Comparison of ENCODE assay signal across 9 cellular contexts in genomic region chr4:52711834-52712171, GRCh38. TPM values are rescaled to one million over a fixed set of nuclear protein-coding genes. Genes with fewer than 3 reads are reported as not detected.
DNase-seq lines count a peak whose midpoint lies in the region; ATAC-seq, FAIRE-seq and TF ChIP-seq lines count a peak whose summit lies in the region.
"Had no signal": no experiment of that assay in that cellular context is flagged by ENCODE, and none has a peak within 500 bp of the region (broad histone marks: within the 10 kb centered on the region; RNA-seq: fewer than 3 reads in every experiment).

No MANE protein-coding gene starts in this region.

- peak overlapping the region; percentile 98 for H2AFZ ChIP-seq in endothelial cell of umbilical vein (ENCODE audit: low read depth, low read length)

- peaks cover 30% of the 10 kb centered on the region for H3K36me3 ChIP-seq in ES-I3 (ENCODE audit: insufficient read depth, low read length)
- peaks cover 3 to 10% of the 10 kb centered on the region in 2 experiments for H3K36me3 ChIP-seq in endothelial cell of umbilical vein (ENCODE audit: control insufficient read depth in 2 of 2, extremely low read depth in 1 of 2, insufficient read depth in 2 of 2, low read length in 2 of 2)

- H3K4me2 ChIP-seq in endothelial cell of umbilical vein (ENCODE audit: insufficient read depth, low read length), result peak overlapping the region; percentile 78

- TSS peak; percentile 48 for BruUV-seq in endothelial cell of umbilical vein (replicated peaks; lab: Mats Ljungman, UMichigan)

- H3K27ac ChIP-seq in endothelial cell of umbilical vein (ENCODE audit: insufficient read depth, low read depth, low read length), result no peak overlapping the region
- peak overlapping the region in 7 of 21 experiments; percentile 11 to 96 (median 71) for H3K27ac ChIP-seq in skin epidermis

- POLR2A ChIA-PET in endothelial cell of umbilical vein (lab: Charles Lee), result interaction anchor here (0.5 to 2.4 kb wide), 6 partner anchors 11 to 124 kb away, joined by 3 to 30 read pairs (median 3); partner anchors contain the start of gene USP46

- intact Hi-C loops in endothelial cell of umbilical vein (cut with micrococcal nuclease), result loop anchor here (1.0 to 10.0 kb wide), 9 partner anchors 10 to 1520 kb away; partner anchors contain the start of gene RASL11B

- no peak for TF ChIP-seq POLR2A in NB4 (IDR thresholded peaks at IDR 0.05; ENCODE audit: extremely low read depth, insufficient read length)
- no peak for TF ChIP-seq POLR2A in endothelial cell of umbilical vein (IDR thresholded peaks at IDR 0.05; ENCODE audit: low read depth, low read length)

- H3K79me2 ChIP-seq in endothelial cell of umbilical vein (ENCODE audit: control insufficient read depth, insufficient read depth, low read length), result peaks cover 32% of the 10 kb centered on the region

- peak overlapping the region; percentile 74 for H3K9ac ChIP-seq in ES-I3 (ENCODE audit: low read depth, low read length)
- H3K9ac ChIP-seq in endothelial cell of umbilical vein (replicated peaks; ENCODE audit: extremely low read depth, insufficient read depth, low read length), result no peak overlapping the region

- peaks cover 0 to 5% of the 10 kb centered on the region in 2 experiments for H3K27me3 ChIP-seq in endothelial cell of umbilical vein (ENCODE audit: control insufficient read depth in 2 of 2, insufficient read depth in 2 of 2, low read length in 2 of 2)

- ATAC-seq in GM21723 (IDR thresholded peaks at IDR 0.05; ENCODE audit: unreplicated experiment), result peak; percentile 4

- CTCF ChIA-PET in endothelial cell of umbilical vein (lab: Charles Lee), result interaction anchor here (0.6 to 2.6 kb wide), 13 partner anchors 11 to 1522 kb away, joined by 3 to 20 read pairs (median 4); partner anchors contain the start of gene USP46

- dilution Hi-C loops in endothelial cell of umbilical vein (cut with MboI; ENCODE audit: extremely low pct_ligation_motif_present, low sequenced_read_pairs), result no loop called here

- FAIRE-seq in endothelial cell of umbilical vein (lab: Jason Lieb, UNC) (no peak), urothelium cell line (lab: Jason Lieb, UNC) (no peak)

- no peaks in the 10 kb centered on the region for H4K20me1 ChIP-seq in endothelial cell of umbilical vein (replicated peaks; ENCODE audit: control insufficient read depth, extremely low read depth, insufficient read depth, low read length)

- H3K4me1 ChIP-seq in ES-I3 (ENCODE audit: insufficient read depth, low read length), result peaks cover 19% of the 10 kb centered on the region
- H3K4me1 ChIP-seq in endothelial cell of umbilical vein (ENCODE audit: control insufficient read depth, extremely low read depth, insufficient read depth, low read length), result peaks cover 30% of the 10 kb centered on the region

- TF ChIP-seq CTCF in NB4 (IDR thresholded peaks at IDR 0.05; ENCODE audit: low read depth, low read length), result no peak
- no peak for TF ChIP-seq CTCF in endothelial cell of umbilical vein (IDR thresholded peaks at IDR 0.05; ENCODE audit: extremely low read depth in 1 of 2, insufficient read depth in 1 of 2, low read depth in 1 of 2, low read length in 2 of 2)

- DNase-seq in NB4 (ENCODE audit: low read depth), result no peak
- DNase-seq in endothelial cell of umbilical vein (ENCODE audit: low read depth, low spot score), result no peak
- no peak for DNase-seq in RKO (ENCODE audit: low spot score)
- no peak for DNase-seq in stimulated activated naive CD4-positive, alpha-beta T cell (lab: John Stamatoyannopoulos, UW)
- no peak for DNase-seq in urothelium cell line (ENCODE audit: low spot score)

- H3K4me3 ChIP-seq in NB4 (ENCODE audit: low read depth, low read length) (peak overlapping the region; percentile 49), endothelial cell of umbilical vein (replicated peaks in 1 of 3; ENCODE audit: insufficient read depth in 1 of 3, low read depth in 1 of 3, low read length in 3 of 3) (peak overlapping the region in 1 of 3 experiments; percentile 27), skin epidermis (peak overlapping the region in 5 of 7 experiments; percentile 61 to 96 (median 76))

- H3K9me3 ChIP-seq in ES-I3 (ENCODE audit: control insufficient read depth, insufficient read depth, low read length) (no peaks in the 10 kb centered on the region), endothelial cell of umbilical vein (replicated peaks; ENCODE audit: control insufficient read depth, insufficient read depth, low read length) (no peaks in the 10 kb centered on the region)

- H3K9me1 ChIP-seq in endothelial cell of umbilical vein (replicated peaks; ENCODE audit: control insufficient read depth, extremely low read depth, insufficient read depth, low read length), result no peaks in the 10 kb centered on the region

TF ChIP-seq in endothelial cell of umbilical vein, 7 proteins besides CTCF, POLR2A, EP300 and RAD21:
- TF ChIP-seq POLR2AphosphoS5 (IDR thresholded peaks at IDR 0.05; ENCODE audit: insufficient read depth, low read depth, low read length) (no peak), MYC (IDR thresholded peaks at IDR 0.05; ENCODE audit: low read depth, low read length) (no peak), MAX (IDR thresholded peaks at IDR 0.05; ENCODE audit: insufficient read depth, insufficient read length) (no peak), EZH2 (IDR thresholded peaks at IDR 0.05; ENCODE audit: borderline replicate concordance, low read depth, low read length, severe bottlenecking) (no peak)

RNA-seq across cellular contexts. Expression of gene ERVMER34-1, which starts 39.4 kb away (rescaled TPM):
- total RNA-seq in endothelial cell of umbilical vein, result not detected in 2 replicates
- 0.03 TPM in 2 replicates for polyA plus RNA-seq in endothelial cell of umbilical vein
- 0.04 and 0.05 TPM in 2 replicates for polyA plus RNA-seq in endothelial cell of umbilical vein (2011; cell fraction: cytosol; rRNA removed)
- 0.08 TPM in 1 of 2 replicates, not detected in the other for polyA plus RNA-seq in endothelial cell of umbilical vein (2011; cell fraction: nucleus; rRNA removed)
- polyA plus RNA-seq in endothelial cell of umbilical vein (2012), result 0.14 TPM in 1 of 2 replicates, not detected in the other
- 0.13 TPM in 1 of 2 replicates, not detected in the other for polyA minus RNA-seq in endothelial cell of umbilical vein
- polyA minus RNA-seq in endothelial cell of umbilical vein (2011; cell fraction: cytosol; rRNA and poly(A)+ RNA removed), result not detected
- not detected in 2 replicates for polyA minus RNA-seq in endothelial cell of umbilical vein (2011; cell fraction: nucleus; rRNA and poly(A)+ RNA removed)
- total RNA-seq: T-helper 2 cell treated with Interferon-gamma antibody and Interleukin-4, amounts not matched to agents 100 ng/mL and 5 ng/mL, for 36 hours had no signal

RNA-seq across cellular contexts. Expression of gene USP46, which starts 52.7 kb away (rescaled TPM):
- 23.3 and 23.7 TPM in 2 replicates for total RNA-seq in endothelial cell of umbilical vein
- 3.8 and 5.2 TPM in 2 replicates for polyA plus RNA-seq in endothelial cell of umbilical vein
- 5.0 and 6.0 TPM in 2 replicates for polyA plus RNA-seq in endothelial cell of umbilical vein (2011; cell fraction: cytosol; rRNA removed)
- 11.1 and 13.8 TPM in 2 replicates for polyA plus RNA-seq in endothelial cell of umbilical vein (2011; cell fraction: nucleus; rRNA removed)
- 16.3 and 20.2 TPM in 2 replicates for polyA plus RNA-seq in endothelial cell of umbilical vein (2012)
- 41.2 and 44.6 TPM in 2 replicates for polyA minus RNA-seq in endothelial cell of umbilical vein
- 2.2 TPM for polyA minus RNA-seq in endothelial cell of umbilical vein (2011; cell fraction: cytosol; rRNA and poly(A)+ RNA removed)
- 21.6 and 22.3 TPM in 2 replicates for polyA minus RNA-seq in endothelial cell of umbilical vein (2011; cell fraction: nucleus; rRNA and poly(A)+ RNA removed)
